ENCODE assay signal across 32 cellular contexts in genomic region chr17:7077911-7078546, GRCh38. TPM values are rescaled to one million over a fixed set of nuclear protein-coding genes. Genes with fewer than 3 reads are reported as not detected.
"Had no signal": no experiment of that assay in that cellular context is flagged by ENCODE, and none has a peak within 500 bp of the region (broad histone marks: within the 10 kb centered on the region; RNA-seq: fewer than 3 reads in every experiment).

No MANE protein-coding gene starts in this region.

- H3K9me3 Mint-ChIP-seq: activated B cell treated with CpG ODN at 0.5 μM for 24 hours; activated CD4-positive, alpha-beta memory T cell treated with anti-CD3 and anti-CD28 coated beads for 36 hours; activated T-cell treated with anti-CD3 and anti-CD28 coated beads, Interleukin-2, amount 50 U/mL, for 4 hours; activated T-helper 1 cell treated with anti-CD3 and anti-CD28 coated beads, Interleukin-12 subunit alpha, Interleukin-12 subunit beta, Interleukin-2, Interleukin-4 antibody, amounts not matched to agents 30 ng/mL and 10 ng/mL and 1 ng/mL, durations not matched to agents 14 hours and 24 hours and 36 hours had no signal

- H3K9ac ChIP-seq: SK-N-SH had no signal

- H3K27ac Mint-ChIP-seq: activated B cell treated with CpG ODN at 0.5 μM for 24 hours; activated CD4-positive, alpha-beta memory T cell treated with anti-CD3 and anti-CD28 coated beads for 36 hours; activated naive CD8-positive, alpha-beta T cell treated with anti-CD3 and anti-CD28 coated beads for 36 hours; activated T-helper 1 cell treated with anti-CD3 and anti-CD28 coated beads, Interleukin-12 subunit alpha, Interleukin-12 subunit beta, Interleukin-2, Interleukin-4 antibody, amounts not matched to agents 30 ng/mL and 10 ng/mL and 1 ng/mL, durations not matched to agents 14 hours and 24 hours and 36 hours had no signal

- H3K27me3 Mint-ChIP-seq: activated CD4-positive, alpha-beta memory T cell treated with anti-CD3 and anti-CD28 coated beads for 36 hours; activated naive CD8-positive, alpha-beta T cell treated with anti-CD3 and anti-CD28 coated beads for 36 hours had no signal

- H3K27me3 ChIP-seq: brain microvascular endothelial cell, MG63, SJSA1 had no signal

- H3K4me3 ChIP-seq: MG63, SJSA1 had no signal

- H3K4me2 ChIP-seq: SK-N-SH had no signal

- H3K27ac ChIP-seq: brain microvascular endothelial cell, SJSA1, VCaP had no signal

- DNase-seq: activated B cell treated with CpG ODN at 0.5 μM for 24 hours; activated CD4-positive, alpha-beta memory T cell treated with anti-CD3 and anti-CD28 coated beads for 36 hours; activated CD4-positive, alpha-beta T cell treated with anti-CD3 and anti-CD28 coated beads for 4 hours; activated CD4-positive, alpha-beta T cell treated with anti-CD3 and anti-CD28 coated beads, Interleukin-2, amount 50 U/mL, for 1 hour; activated CD4-positive, CD25-positive, alpha-beta regulatory T cell treated with anti-CD3 and anti-CD28 coated beads, Interleukin-2, amount 50 U/mL, for 72 hours; activated CD8-positive, alpha-beta memory T cell treated with anti-CD3 and anti-CD28 coated beads, Interleukin-2, amount 50 U/mL, for 4 hours; activated naive CD4-positive, alpha-beta T cell; activated naive CD4-positive, alpha-beta T cell treated with anti-CD3 and anti-CD28 coated beads, Interleukin-2, amount 50 U/mL, for 16 hours; activated naive CD8-positive, alpha-beta T cell treated with anti-CD3 and anti-CD28 coated beads for 36 hours; activated T-cell treated with anti-CD3 and anti-CD28 coated beads for 4 hours; activated T-cell treated with anti-CD3 and anti-CD28 coated beads, Interleukin-2, amount 50 U/mL, for 4 hours; amniotic stem cell; brain microvascular endothelial cell; Kasumi-1; KG1; MG63; NCI-H1048; NCI-H1105 treated with DMSO at 0.1 percent for 48 hours; NCI-H1436 treated with DMSO at 0.1 percent for 48 hours; NCI-H1694 treated with DMSO at 0.1 percent for 48 hours; NCI-H2029; NCI-H345; NCI-H524 treated with DMSO at 0.1 percent for 48 hours; SHP77; SK-N-SH; T-helper 2 cell; T-helper 9 cell had no signal

- H3K36me3 ChIP-seq: brain microvascular endothelial cell, MG63, SJSA1 had no signal

- H3K9me3 ChIP-seq: MG63, SJSA1, SK-N-SH had no signal

- H3K4me1 ChIP-seq: SJSA1 had no signal

- H3K4me3 Mint-ChIP-seq: activated B cell treated with CpG ODN at 0.5 μM for 24 hours; activated CD4-positive, alpha-beta memory T cell treated with anti-CD3 and anti-CD28 coated beads for 36 hours; activated naive CD8-positive, alpha-beta T cell treated with anti-CD3 and anti-CD28 coated beads for 36 hours; activated T-cell treated with anti-CD3 and anti-CD28 coated beads, Interleukin-2, amount 50 U/mL, for 4 hours; activated T-helper 1 cell treated with anti-CD3 and anti-CD28 coated beads, Interleukin-12 subunit alpha, Interleukin-12 subunit beta, Interleukin-2, Interleukin-4 antibody, amounts not matched to agents 30 ng/mL and 10 ng/mL and 1 ng/mL, durations not matched to agents 14 hours and 24 hours and 36 hours had no signal

- H3K36me3 Mint-ChIP-seq: activated CD4-positive, alpha-beta memory T cell treated with anti-CD3 and anti-CD28 coated beads for 36 hours; activated naive CD8-positive, alpha-beta T cell treated with anti-CD3 and anti-CD28 coated beads for 36 hours had no signal

RNA-seq across cellular contexts. Expression of gene CLEC10A, which starts 2.0 kb away (rescaled TPM):
- total RNA-seq: activated B cell treated with CpG ODN at 0.5 μM for 24 hours; activated CD4-positive, alpha-beta memory T cell treated with anti-CD3 and anti-CD28 coated beads for 36 hours; activated naive CD8-positive, alpha-beta T cell treated with anti-CD3 and anti-CD28 coated beads for 36 hours; activated T-cell treated with anti-CD3 and anti-CD28 coated beads, Interleukin-2, amount 50 U/mL, for 4 hours; activated T-helper 1 cell treated with anti-CD3 and anti-CD28 coated beads, Interleukin-12 subunit alpha, Interleukin-12 subunit beta, Interleukin-2, Interleukin-4 antibody, amounts not matched to agents 30 ng/mL and 10 ng/mL and 1 ng/mL, durations not matched to agents 14 hours and 24 hours and 36 hours; NCI-H460; RPMI7951; SJSA1 had no signal

RNA-seq across cellular contexts. Expression of gene SLC16A11, which starts 34.1 kb away (rescaled TPM):
- total RNA-seq: RPMI7951, SJSA1 had no signal

RNA-seq across cellular contexts. Expression of gene ASGR2, which starts 36.6 kb away (rescaled TPM):
- total RNA-seq: activated B cell treated with CpG ODN at 0.5 μM for 24 hours; activated CD4-positive, alpha-beta memory T cell treated with anti-CD3 and anti-CD28 coated beads for 36 hours; activated naive CD8-positive, alpha-beta T cell treated with anti-CD3 and anti-CD28 coated beads for 36 hours; activated T-helper 1 cell treated with anti-CD3 and anti-CD28 coated beads, Interleukin-12 subunit alpha, Interleukin-12 subunit beta, Interleukin-2, Interleukin-4 antibody, amounts not matched to agents 30 ng/mL and 10 ng/mL and 1 ng/mL, durations not matched to agents 14 hours and 24 hours and 36 hours; NCI-H460; RPMI7951; SJSA1 had no signal

RNA-seq across cellular contexts. Expression of gene SLC16A13, which starts 42.2 kb away (rescaled TPM):
- total RNA-seq: SJSA1 had no signal

RNA-seq across cellular contexts. Expression of gene BCL6B, which starts 55.2 kb away (rescaled TPM):
- total RNA-seq: NCI-H460, RPMI7951, SJSA1 had no signal
